8 cellular contexts compared by ENCODE assay signal in genomic region chr3:194135516-194135805, GRCh38. TPM values are rescaled to one million over a fixed set of nuclear protein-coding genes. Genes with fewer than 3 reads are reported as not detected.
DNase-seq lines count a peak whose midpoint lies in the region; ATAC-seq and TF ChIP-seq lines count a peak whose summit lies in the region.

No MANE protein-coding gene starts in this region.

- H3K27me3 ChIP-seq in right cardiac atrium (ENCODE audit: control insufficient read depth, insufficient read depth): no peaks in the 10 kb centered on the region
- H3K27me3 ChIP-seq in smooth muscle cell (ENCODE audit: low read depth): no peaks in the 10 kb centered on the region

- intact Hi-C loops in right cardiac atrium (cut with DNase I): loop anchor here (5.0 to 10.0 kb wide), 11 partner anchors 61 to 353 kb away; no protein-coding TSS in a partner anchor

- H3K27ac ChIP-seq in SK-N-MC: peak overlapping the region; percentile 91
- H3K27ac ChIP-seq in right cardiac atrium (ENCODE audit: low read length): peak overlapping the region; percentile 96
- H3K27ac ChIP-seq in smooth muscle cell (ENCODE audit: low read depth): peak overlapping the region; percentile 90

- H3K9me3 ChIP-seq in SK-N-MC (ENCODE audit: low read depth, low read length): no peaks in the 10 kb centered on the region
- no peaks in the 10 kb centered on the region for H3K9me3 ChIP-seq in right cardiac atrium (ENCODE audit: control insufficient read depth, low read length)
- H3K9me3 ChIP-seq in smooth muscle cell (replicated peaks; ENCODE audit: low read depth): no peaks in the 10 kb centered on the region

- H3F3A ChIP-seq in smooth muscle cell (ENCODE audit: low read depth): peaks cover 51% of the 10 kb centered on the region

- H3K9ac ChIP-seq in SK-N-MC (ENCODE audit: insufficient read length): peak overlapping the region; percentile 73
- peak overlapping the region; percentile 76 for H3K9ac ChIP-seq in smooth muscle cell (ENCODE audit: low read depth)

- H3K4me1 ChIP-seq in right cardiac atrium (ENCODE audit: control insufficient read depth, insufficient read depth, low read length) (peaks cover 4% of the 10 kb centered on the region), smooth muscle cell (ENCODE audit: low read depth) (peaks cover 60% of the 10 kb centered on the region)

- H3K4me2 ChIP-seq in smooth muscle cell: peak overlapping the region; percentile 91

- peaks cover 25% of the 10 kb centered on the region for H3K36me3 ChIP-seq in SK-N-MC (ENCODE audit: insufficient read depth, low read length)
- no peaks in the 10 kb centered on the region for H3K36me3 ChIP-seq in smooth muscle cell (ENCODE audit: low read depth)

- ATAC-seq in right cardiac atrium (no peak), HG03095 (IDR thresholded peaks at IDR 0.05; ENCODE audit: unreplicated experiment) (no peak)

- no peak for TF ChIP-seq CTCF in smooth muscle cell (IDR thresholded peaks at IDR 0.05; ENCODE audit: borderline replicate concordance, insufficient read depth, poor library complexity, severe bottlenecking)

- H2AFZ ChIP-seq in smooth muscle cell (ENCODE audit: low read depth): no peak overlapping the region

- H4K20me1 ChIP-seq in smooth muscle cell (ENCODE audit: low read depth): peaks cover 20% of the 10 kb centered on the region

- H3K4me3 ChIP-seq in SK-N-MC: peak overlapping the region; percentile 86
- H3K4me3 ChIP-seq in right cardiac atrium (ENCODE audit: low read length): peak overlapping the region; percentile 70
- peak overlapping the region; percentile 83 for H3K4me3 ChIP-seq in smooth muscle cell

- WGBS in right cardiac atrium: 1% methylated on average over 4 of the region's 4 CpGs
- 0% methylated on average over 4 of the region's 4 CpGs for WGBS in smooth muscle cell (ENCODE audit: low lambda C conversion rate)

- DNase-seq in DMS 273 (lab: John Stamatoyannopoulos, UW; ENCODE audit: unreplicated experiment) (peak; percentile 63), DMS 273 treated with DMSO at 0.1 percent for 48 hours (lab: John Stamatoyannopoulos, UW) (no peak), SK-N-MC (ENCODE audit: low read depth, low spot score) (no peak), right cardiac atrium (no peak), smooth muscle cell (lab: John Stamatoyannopoulos, UW; ENCODE audit: unreplicated experiment) (no peak), HUDEP-2 (lab: John Stamatoyannopoulos, UW; ENCODE audit: unreplicated experiment in 76 of 76) (no peak), SHP77 treated with DMSO at 0.1 percent for 48 hours (lab: John Stamatoyannopoulos, UW) (no peak)

- peaks cover 12% of the 10 kb centered on the region for H3K79me2 ChIP-seq in smooth muscle cell (ENCODE audit: low read depth)

RNA-seq across cellular contexts. Expression of gene HES1, which starts 0.5 kb away (rescaled TPM):
- total RNA-seq in right cardiac atrium: 10 to 100 TPM; 22.8 to 59.5 (median 27.8) TPM
- 31.1 TPM for polyA plus RNA-seq in right cardiac atrium
- 69.5 and 96.8 TPM in 2 replicates for total RNA-seq in smooth muscle cell
- polyA plus RNA-seq in smooth muscle cell: 52.0 and 59.9 TPM in 2 replicates
